In the genomic region with DNA sequence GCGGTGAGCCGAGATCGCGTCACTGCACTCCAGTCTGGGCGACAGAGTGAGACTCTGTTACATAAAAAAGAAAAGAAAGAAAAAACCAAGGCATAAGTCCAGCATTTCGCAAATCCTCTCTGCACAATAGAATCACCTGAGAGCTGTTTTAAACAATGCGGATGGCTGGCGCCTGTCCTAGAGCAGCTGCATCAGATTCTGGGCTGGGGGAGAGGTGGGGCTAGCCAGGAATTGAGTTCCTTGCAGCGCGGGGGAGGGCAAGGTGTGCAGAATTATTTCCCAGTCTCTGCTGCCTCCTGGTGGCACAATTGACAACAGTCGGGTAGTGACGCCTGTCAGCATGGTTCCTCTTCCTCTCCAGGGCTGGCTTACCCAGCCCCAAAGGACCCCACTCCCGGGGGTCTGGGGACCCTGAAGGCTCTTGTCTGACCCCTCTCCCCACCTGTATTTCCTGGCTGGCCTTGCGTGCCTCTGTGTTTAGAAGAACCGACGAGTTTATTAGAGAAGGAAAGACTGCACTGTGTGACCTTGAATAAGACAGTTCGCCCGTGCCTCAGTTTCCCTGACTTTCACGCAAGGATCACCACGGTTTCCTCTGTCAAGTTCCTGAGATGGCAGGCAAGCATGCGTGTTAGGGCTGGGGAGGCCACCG, we compare ENCODE assay signal across 8 cellular contexts. TPM values are rescaled to one million over a fixed set of nuclear protein-coding genes. Genes with fewer than 3 reads are reported as not detected.
DNase-seq lines count a peak whose midpoint lies in the region; ATAC-seq and TF ChIP-seq lines count a peak whose summit lies in the region.

No MANE protein-coding gene starts in this region.

- CTCF ChIA-PET in BJ (lab: Yijun Ruan, JAX), result interaction anchor here (0.6 to 3.0 kb wide), 16 partner anchors 9 to 783 kb away, joined by 3 to 20 read pairs (median 4); a partner anchor contains a TSS

- DNase-seq in BJ (ENCODE audit: low read depth) (peak; percentile 7), NCI-H69 (lab: John Stamatoyannopoulos, UW) (peak; percentile 88), dorsolateral prefrontal cortex (peak; percentile 52 to 87 (median 78)), memory B cell (ENCODE audit: low spot score in 2 of 2) (peak; percentile 86 to 89)
- DNase-seq in activated CD4-positive, alpha-beta T cell treated with anti-CD3 and anti-CD28 coated beads, Interleukin-2, amount 50 U/mL, for 4 hours, result peak; percentile 82 to 86
- DNase-seq in stimulated activated CD8-positive, alpha-beta memory T cell treated with anti-CD3 and anti-CD28 coated beads, Interleukin-12 subunit alpha, Interleukin-12 subunit beta, amount 100 ng/mL, for 1 hour (ENCODE audit: low read depth), result peak; percentile 83

- H3K27ac Mint-ChIP-seq in memory B cell, result peak overlapping the region; percentile 67

- no peaks in the 10 kb centered on the region for H3K9me3 Mint-ChIP-seq in memory B cell

- H3K36me3 ChIP-seq in BJ (ENCODE audit: control insufficient read depth, insufficient read depth, low read length), result no peaks in the 10 kb centered on the region

- peak overlapping the region; percentile 83 for H3K4me3 Mint-ChIP-seq in memory B cell

- peak; percentile 85 for TF ChIP-seq CTCF in BJ (IDR thresholded peaks at IDR 0.05; ENCODE audit: insufficient read depth, low read depth, low read length)
- TF ChIP-seq CTCF in dorsolateral prefrontal cortex (IDR thresholded peaks at IDR 0.05 in 54 of 56, conservative IDR thresholded peaks at IDR 0.05 in 2 of 56; ENCODE audit: low read depth in 1 of 56, partially characterized antibody in 56 of 56), result peak; percentile 57 to 95 (median 86)

- H3K4me1 Mint-ChIP-seq in memory B cell, result peaks cover 30% of the 10 kb centered on the region

- no peaks in the 10 kb centered on the region for H3K27me3 Mint-ChIP-seq in memory B cell

- H3K36me3 Mint-ChIP-seq in memory B cell, result no peaks in the 10 kb centered on the region

- intact Hi-C loops in dorsolateral prefrontal cortex (cut with DNase I), result loop anchor here (2.0 to 10.0 kb wide), 5 partner anchors 371 to 733 kb away; a partner anchor contains a TSS

- no peaks in the 10 kb centered on the region for H3K27me3 ChIP-seq in BJ (ENCODE audit: control insufficient read depth, insufficient read depth, low read length)
- H3K27me3 ChIP-seq in dorsolateral prefrontal cortex, result no peaks in the 10 kb centered on the region

- POLR2A ChIA-PET in BJ (lab: Charles Lee), result no interaction called here

- peak overlapping the region in 22 of 59 donors; percentile 5 to 79 (median 43) for H3K27ac ChIP-seq in dorsolateral prefrontal cortex

- peak; percentile 49 for ATAC-seq in GM19324 (IDR thresholded peaks at IDR 0.05; ENCODE audit: low FRiP score, unreplicated experiment)
- ATAC-seq in HG03460 (IDR thresholded peaks at IDR 0.05; ENCODE audit: unreplicated experiment), result peak; percentile 49
- peak; percentile 61 for ATAC-seq in memory B cell (ENCODE audit: low read depth)

- H3K4me3 ChIP-seq in BJ (ENCODE audit: low read depth, low read length) (no peak overlapping the region; the same call in 1 of the 2 replicates), dorsolateral prefrontal cortex (peak overlapping the region in 54 of 59 donors; percentile 13 to 68 (median 42))

RNA-seq across cellular contexts. Expression of a gene that starts 41.1 kb away (rescaled TPM):
- 0.20 and 0.22 TPM in 2 replicates for polyA plus RNA-seq in BJ (2011; rRNA removed)
- 2.8 and 2.9 TPM in 2 replicates for polyA minus RNA-seq in BJ (2011; rRNA and poly(A)+ RNA removed)
- 10 to 100 TPM in 65 of 120 experiments, 1 to 10 TPM in 55; 3.2 to 24.2 (median 10.4) TPM for total RNA-seq in dorsolateral prefrontal cortex

Comparison
In these comparisons a context has a peak if more than half of its experiments do, and no peak if none do; other contexts are left out.
1. DNase-seq: peak in every context shown above with its lines; median percentile 88 in NCI-H69; 88 in memory B cell; 84 in activated CD4-positive, alpha-beta T cell treated with anti-CD3 and anti-CD28 coated beads, Interleukin-2, amount 50 U/mL, for 4 hours; 83 in stimulated activated CD8-positive, alpha-beta memory T cell treated with anti-CD3 and anti-CD28 coated beads, Interleukin-12 subunit alpha, Interleukin-12 subunit beta, amount 100 ng/mL, for 1 hour; 78 in dorsolateral prefrontal cortex; 7 in BJ.